ENCODE assay signal across 1 cellular context in genomic region chr6:31736768-31737314, GRCh38.
TF ChIP-seq lines count a peak whose summit lies in the region.

No MANE protein-coding gene starts in this region.

TF ChIP-seq in GM23338, 12 proteins besides CTCF, POLR2A, EP300 and RAD21 (continued from another document):
- TF ChIP-seq REST (IDR thresholded peaks at IDR 0.05; ENCODE audit: unreplicated experiment) (no peak), POLR2AphosphoS5 (IDR thresholded peaks at IDR 0.05; ENCODE audit: low read depth) (no peak), ETS1 (IDR thresholded peaks at IDR 0.05) (no peak), ZNF331 (CRISPR knock-in tag; IDR thresholded peaks at IDR 0.05; ENCODE audit: low read depth) (no peak), NANOG (IDR thresholded peaks at IDR 0.05; ENCODE audit: borderline replicate concordance) (no peak), CREB1 (CRISPR knock-in tag; IDR thresholded peaks at IDR 0.05; ENCODE audit: low read depth) (no peak), EZH2 (IDR thresholded peaks at IDR 0.05; ENCODE audit: low read depth, unreplicated experiment) (no peak), EZH2phosphoT487 (IDR thresholded peaks at IDR 0.05; ENCODE audit: unreplicated experiment) (no peak), ZNF462 (CRISPR knock-in tag; IDR thresholded peaks at IDR 0.05) (no peak)
TF ChIP-seq in GM23338: peak in this region for 0.
